11 cellular contexts compared by ENCODE assay signal in genomic region chr14:85534914-85535313, GRCh38. TPM values are rescaled to one million over a fixed set of nuclear protein-coding genes. Genes with fewer than 3 reads are reported as not detected.
DNase-seq lines count a peak whose midpoint lies in the region; ATAC-seq and TF ChIP-seq lines count a peak whose summit lies in the region.
"Had no signal": no experiment of that assay in that cellular context is flagged by ENCODE, and none has a peak within 500 bp of the region (broad histone marks: within the 10 kb centered on the region; RNA-seq: fewer than 3 reads in every experiment).

No MANE protein-coding gene starts in this region.

- peak overlapping the region; percentile 52 for H3K27ac Mint-ChIP-seq in HFFc6
- H3K27ac Mint-ChIP-seq: activated B cell treated with CpG ODN at 0.5 μM for 24 hours had no signal

- ATAC-seq in body of pancreas = no peak
- no peak for ATAC-seq in HG03159 (IDR thresholded peaks at IDR 0.05; ENCODE audit: unreplicated experiment)
- no peak for ATAC-seq in GM18498 (IDR thresholded peaks at IDR 0.05; ENCODE audit: unreplicated experiment)

- no peak for TF ChIP-seq POLR2A in body of pancreas (IDR thresholded peaks at IDR 0.05)

- H3K4me2 ChIP-seq in smooth muscle cell = peak overlapping the region; percentile 87

- H3K79me2 ChIP-seq in smooth muscle cell (ENCODE audit: low read depth) = peaks cover 79% of the 10 kb centered on the region

- no peaks in the 10 kb centered on the region for H3K9me3 ChIP-seq in body of pancreas
- no peaks in the 10 kb centered on the region for H3K9me3 ChIP-seq in smooth muscle cell (replicated peaks; ENCODE audit: low read depth)

- WGBS in body of pancreas, 2 donors = 11 to 12% methylated on average over 8 of the region's 8 CpGs
- WGBS in smooth muscle cell (ENCODE audit: low lambda C conversion rate) = 6% methylated on average over 8 of the region's 8 CpGs

- H3K27me3 Mint-ChIP-seq in HFFc6 (ENCODE audit: insufficient read depth) = no peaks in the 10 kb centered on the region; the same call in 1 of the 2 replicates

- H3K4me3 ChIP-seq in body of pancreas (peak overlapping the region; percentile 41 to 55), smooth muscle cell (peak overlapping the region; percentile 80)

- H3F3A ChIP-seq in smooth muscle cell (ENCODE audit: low read depth) = no peaks in the 10 kb centered on the region

- peaks cover 59% of the 10 kb centered on the region for H4K20me1 ChIP-seq in smooth muscle cell (ENCODE audit: low read depth)

- intact Hi-C loops in body of pancreas (cut with DNase I) = no loop called here

- H3K4me3 Mint-ChIP-seq in HFFc6 = peak overlapping the region; percentile 92
- H3K4me3 Mint-ChIP-seq: activated B cell treated with CpG ODN at 0.5 μM for 24 hours had no signal

- H3K36me3 ChIP-seq in body of pancreas (replicated peaks in 1 of 2; ENCODE audit: insufficient read depth in 1 of 2, low read depth in 2 of 2) (no peaks in the 10 kb centered on the region), smooth muscle cell (ENCODE audit: low read depth) (no peaks in the 10 kb centered on the region)

- peaks cover 21% of the 10 kb centered on the region for H3K4me1 ChIP-seq in body of pancreas
- H3K4me1 ChIP-seq in smooth muscle cell (ENCODE audit: low read depth) = peaks cover 18% of the 10 kb centered on the region

- no peak for TF ChIP-seq CTCF in HFFc6 (IDR thresholded peaks at IDR 0.05)
- no peak for TF ChIP-seq CTCF in body of pancreas (IDR thresholded peaks at IDR 0.05)
- no peak for TF ChIP-seq CTCF in smooth muscle cell (IDR thresholded peaks at IDR 0.05; ENCODE audit: borderline replicate concordance, insufficient read depth, poor library complexity, severe bottlenecking)

- H3K27me3 ChIP-seq in body of pancreas (no peaks in the 10 kb centered on the region), smooth muscle cell (ENCODE audit: low read depth) (no peaks in the 10 kb centered on the region)

- H3K4me1 Mint-ChIP-seq in HFFc6 (ENCODE audit: low read depth) = peaks cover 69% of the 10 kb centered on the region

- peak overlapping the region in 3 of 4 donors; percentile 75 to 91 (median 90) for H3K27ac ChIP-seq in body of pancreas
- H3K27ac ChIP-seq in smooth muscle cell (ENCODE audit: low read depth) = peak overlapping the region; percentile 76
- H3K27ac ChIP-seq: HL-60 had no signal

- no peaks in the 10 kb centered on the region for H3K9me3 Mint-ChIP-seq in HFFc6
- H3K9me3 Mint-ChIP-seq: activated B cell treated with CpG ODN at 0.5 μM for 24 hours had no signal

- no peaks in the 10 kb centered on the region for H3K36me3 Mint-ChIP-seq in HFFc6 (ENCODE audit: low read depth)

- peak overlapping the region; percentile 64 for H3K9ac ChIP-seq in smooth muscle cell (ENCODE audit: low read depth)

- no peak for DNase-seq in HFFc6
- peak in 1 of 4 donors; percentile 11 for DNase-seq in body of pancreas
- DNase-seq in inferior parietal cortex (ENCODE audit: extremely low spot score) = peak; percentile 58
- no peak for DNase-seq in smooth muscle cell (lab: John Stamatoyannopoulos, UW; ENCODE audit: unreplicated experiment)
- DNase-seq in NCI-H1105 treated with DMSO at 0.1 percent for 48 hours (lab: John Stamatoyannopoulos, UW) = no peak
- DNase-seq in 8988T = no peak
- DNase-seq: activated B cell treated with CpG ODN at 0.5 μM for 24 hours; stimulated activated CD4-positive, alpha-beta T cell treated with anti-CD3 and anti-CD28 coated beads, Interleukin-15, amount 100 ng/mL, for 24 hours had no signal

- H2AFZ ChIP-seq in smooth muscle cell (ENCODE audit: low read depth) = no peak overlapping the region

RNA-seq across cellular contexts. Expression of gene FLRT2, which starts 5.0 kb away (rescaled TPM):
- 10 to 100 TPM; 31.1 to 59.0 (median 37.1) TPM for total RNA-seq in HFFc6 (2021; fragmentation: NEBNext Ultra II Directional; extraction: Animal tissue kit (Norgen Biotek cat#: 25700))
- 100 to 1,000 TPM in 1 of 2 donors, 10 to 100 TPM in 1; 37.6 to 114 TPM for total RNA-seq in body of pancreas
- 89.0 and 104 TPM in 2 replicates for total RNA-seq in smooth muscle cell
- 47.0 and 52.3 TPM in 2 replicates for polyA plus RNA-seq in smooth muscle cell
- total RNA-seq: activated B cell treated with CpG ODN at 0.5 μM for 24 hours had no signal
